ENCODE assay signal across 13 cellular contexts in genomic region chr11:20030472-20030871, GRCh38.
"Had no signal": no experiment of that assay in that cellular context is flagged by ENCODE, and none has a peak within 500 bp of the region (broad histone marks: within the 10 kb centered on the region; RNA-seq: fewer than 3 reads in every experiment).

No MANE protein-coding gene starts in this region.

- H3K4me1 Mint-ChIP-seq: naive B cell; stimulated activated effector memory CD8-positive, alpha-beta T cell treated with anti-CD3 and anti-CD28 coated beads, Interleukin-12 subunit alpha, Interleukin-12 subunit beta, amount 100 ng/mL, for 72 hours had no signal

- H3K4me3 ChIP-seq: tibial artery had no signal

- H3K4me3 Mint-ChIP-seq: activated CD4-positive, alpha-beta memory T cell treated with anti-CD3 and anti-CD28 coated beads for 36 hours; naive B cell; stimulated activated effector memory CD8-positive, alpha-beta T cell treated with anti-CD3 and anti-CD28 coated beads, Interleukin-12 subunit alpha, Interleukin-12 subunit beta, amount 100 ng/mL, for 72 hours; T-helper 2 cell treated with Interferon-gamma antibody and Interleukin-4, amounts not matched to agents 5 μg/mL and 100 μg/mL, for 36 hours had no signal

- DNase-seq: activated CD4-positive, alpha-beta memory T cell treated with anti-CD3 and anti-CD28 coated beads for 36 hours; activated CD4-positive, alpha-beta T cell treated with anti-CD3 and anti-CD28 coated beads for 1 hour; activated naive CD4-positive, alpha-beta T cell; aorta; midbrain; naive B cell; posterior cingulate gyrus; SW 1271; tibial artery had no signal

- ATAC-seq: stimulated activated effector memory CD8-positive, alpha-beta T cell treated with anti-CD3 and anti-CD28 coated beads, Interleukin-12 subunit alpha, Interleukin-12 subunit beta, amount 100 ng/mL, for 72 hours had no signal

- H3K9me3 ChIP-seq: tibial artery had no signal

- H3K9me3 Mint-ChIP-seq: activated CD4-positive, alpha-beta memory T cell treated with anti-CD3 and anti-CD28 coated beads for 36 hours; naive B cell; stimulated activated effector memory CD8-positive, alpha-beta T cell treated with anti-CD3 and anti-CD28 coated beads, Interleukin-12 subunit alpha, Interleukin-12 subunit beta, amount 100 ng/mL, for 72 hours; T-helper 2 cell treated with Interferon-gamma antibody and Interleukin-4, amounts not matched to agents 5 μg/mL and 100 μg/mL, for 36 hours had no signal

- FAIRE-seq: colon, frontal cortex had no signal

- H3K36me3 Mint-ChIP-seq: activated CD4-positive, alpha-beta memory T cell treated with anti-CD3 and anti-CD28 coated beads for 36 hours; naive B cell; stimulated activated effector memory CD8-positive, alpha-beta T cell treated with anti-CD3 and anti-CD28 coated beads, Interleukin-12 subunit alpha, Interleukin-12 subunit beta, amount 100 ng/mL, for 72 hours had no signal

- H3K27me3 ChIP-seq: tibial artery had no signal

- H3K36me3 ChIP-seq: tibial artery had no signal
